ENCODE assay signal across 11 cellular contexts in the genomic region with DNA sequence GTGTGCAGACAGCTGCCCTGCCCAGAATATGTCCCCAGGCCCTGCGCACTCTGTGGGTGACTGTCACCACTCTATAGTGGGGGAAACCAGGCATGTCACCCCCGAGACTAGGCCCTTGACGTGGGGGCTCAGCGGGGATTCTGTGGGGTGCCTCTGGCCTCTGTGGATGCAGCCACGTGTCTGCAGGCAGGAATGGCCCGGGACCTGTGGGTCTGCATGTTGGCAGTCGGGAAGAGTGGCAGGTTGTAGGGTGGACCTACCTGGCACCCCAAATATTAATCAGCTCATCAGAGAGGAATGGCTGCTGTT. TPM values are rescaled to one million over a fixed set of nuclear protein-coding genes. Genes with fewer than 3 reads are reported as not detected.
DNase-seq lines count a peak whose midpoint lies in the region; ATAC-seq and TF ChIP-seq lines count a peak whose summit lies in the region.
"Had no signal": no experiment of that assay in that cellular context is flagged by ENCODE, and none has a peak within 500 bp of the region (broad histone marks: within the 10 kb centered on the region; RNA-seq: fewer than 3 reads in every experiment).

No MANE protein-coding gene starts in this region.

- H3K9me3 ChIP-seq in HCT116 (ENCODE audit: control insufficient read depth in 1 of 2, insufficient read depth in 1 of 2, low read depth in 1 of 2, low read length in 2 of 2) (no peaks in the 10 kb centered on the region), right atrium auricular region (no peaks in the 10 kb centered on the region), skeletal muscle satellite cell (replicated peaks; ENCODE audit: low read length) (no peaks in the 10 kb centered on the region)

- H3K4me2 ChIP-seq in HCT116 (ENCODE audit: low read length) (0 out of 2 replicates have a peak overlapping the region, but pooled peaks have one; percentile 3), skeletal muscle satellite cell (ENCODE audit: low read length) (peak overlapping the region; percentile 69)

- peaks cover 0 to 13% of the 10 kb centered on the region in 2 experiments; a peak in 1 of 4 replicates for H3K4me1 ChIP-seq in HCT116 (ENCODE audit: control insufficient read depth in 1 of 2, insufficient read depth in 2 of 2, low read length in 2 of 2)
- peaks cover 0 to 24% of the 10 kb centered on the region in 2 donors for H3K4me1 ChIP-seq in right atrium auricular region
- peaks cover 17% of the 10 kb centered on the region for H3K4me1 ChIP-seq in skeletal muscle satellite cell (ENCODE audit: control insufficient read depth, insufficient read depth, low read length)

- CTCF ChIA-PET in HCT116 (lab: Charles Lee): no interaction called here
- CTCF ChIA-PET in activated CD4-positive, alpha-beta memory T cell treated with anti-CD3 and anti-CD28 coated beads, Interleukin-2, amount 10 ng/mL, durations not matched to agents 7 days and 5 days (lab: Charles Lee): interaction anchor here (1.0 to 4.7 kb wide), 4 partner anchors 8 to 63 kb away, joined by 3 to 44 read pairs (median 5); no protein-coding TSS in a partner anchor

- no peak overlapping the region for H2AFZ ChIP-seq in HCT116 (ENCODE audit: low read depth, low read length, poor library complexity, severe bottlenecking)

- no peaks in the 10 kb centered on the region for H3K36me3 ChIP-seq in HCT116 (ENCODE audit: control insufficient read depth in 1 of 2, insufficient read depth in 2 of 2, low read length in 2 of 2)
- H3K36me3 ChIP-seq in right atrium auricular region: no peaks in the 10 kb centered on the region
- no peaks in the 10 kb centered on the region for H3K36me3 ChIP-seq in skeletal muscle satellite cell (ENCODE audit: insufficient read depth, low read length)

- H3K9me3 Mint-ChIP-seq in activated CD4-positive, alpha-beta memory T cell treated with anti-CD3 and anti-CD28 coated beads, Interleukin-2, amount 10 ng/mL, durations not matched to agents 7 days and 5 days: no peaks in the 10 kb centered on the region

- H3K27ac Mint-ChIP-seq in activated CD4-positive, alpha-beta memory T cell treated with anti-CD3 and anti-CD28 coated beads, Interleukin-2, amount 10 ng/mL, durations not matched to agents 7 days and 5 days: peak overlapping the region; percentile 99

- TF ChIP-seq RAD21 in HCT116 (IDR thresholded peaks at IDR 0.05; ENCODE audit: low read depth): no peak

- H3K27me3 ChIP-seq in HCT116 (ENCODE audit: insufficient read depth, low read length): no peaks in the 10 kb centered on the region
- no peaks in the 10 kb centered on the region for H3K27me3 ChIP-seq in right atrium auricular region
- H3K27me3 ChIP-seq in skeletal muscle satellite cell (ENCODE audit: control insufficient read depth, insufficient read depth, low read length): peaks cover 5% of the 10 kb centered on the region

- DNase-seq in HCT116 (ENCODE audit: low read depth, low spot score) (no peak), right atrium auricular region (ENCODE audit: low spot score) (no peak), NCI-H446 (lab: John Stamatoyannopoulos, UW) (no peak), sciatic nerve (ENCODE audit: low spot score) (no peak), HUDEP-2 (lab: John Stamatoyannopoulos, UW; ENCODE audit: unreplicated experiment in 76 of 76) (no peak)
- DNase-seq in activated CD4-positive, alpha-beta memory T cell treated with anti-CD3 and anti-CD28 coated beads, Interleukin-2, amount 10 ng/mL, durations not matched to agents 7 days and 5 days: no peak
- DNase-seq: effector CD4-positive, alpha-beta T cell; NCI-H1930; SIG-M5 had no signal

- H4K20me1 ChIP-seq in HCT116 (ENCODE audit: insufficient read depth): no peaks in the 10 kb centered on the region

- ATAC-seq in HCT116: no peak
- ATAC-seq in GM21576 (IDR thresholded peaks at IDR 0.05; ENCODE audit: unreplicated experiment): no peak
- no peak for ATAC-seq in sciatic nerve

- TF ChIP-seq CTCF in HCT116 (IDR thresholded peaks at IDR 0.05 in 2 of 3, conservative IDR thresholded peaks at IDR 0.05 in 1 of 3; ENCODE audit: borderline replicate concordance in 1 of 3, insufficient read depth in 1 of 3, low read depth in 2 of 3, low read length in 2 of 3): no peak
- TF ChIP-seq CTCF in right atrium auricular region (IDR thresholded peaks at IDR 0.05): no peak

- H3K36me3 Mint-ChIP-seq in activated CD4-positive, alpha-beta memory T cell treated with anti-CD3 and anti-CD28 coated beads, Interleukin-2, amount 10 ng/mL, durations not matched to agents 7 days and 5 days (ENCODE audit: low read depth): peaks cover 64% of the 10 kb centered on the region

- H3K79me2 ChIP-seq in HCT116 (ENCODE audit: insufficient read depth, low read length): no peaks in the 10 kb centered on the region

- POLR2A ChIA-PET in HCT116 (lab: Charles Lee): no interaction called here
- POLR2A ChIA-PET in activated CD4-positive, alpha-beta memory T cell treated with anti-CD3 and anti-CD28 coated beads, Interleukin-2, amount 10 ng/mL, durations not matched to agents 7 days and 5 days (lab: Charles Lee): interaction anchor here (1.0 to 8.3 kb wide), 11 partner anchors 8 to 92 kb away, joined by 3 to 187 read pairs (median 10); a partner anchor contains a TSS

- peak overlapping the region; percentile 100 for H3K4me3 Mint-ChIP-seq in activated CD4-positive, alpha-beta memory T cell treated with anti-CD3 and anti-CD28 coated beads, Interleukin-2, amount 10 ng/mL, durations not matched to agents 7 days and 5 days

- TF ChIP-seq POLR2A in HCT116 (IDR thresholded peaks at IDR 0.05; ENCODE audit: borderline replicate concordance, extremely low read depth, insufficient read depth, insufficient read length): no peak

- H3K9ac ChIP-seq in HCT116 (ENCODE audit: low read length) (no peak overlapping the region), skeletal muscle satellite cell (ENCODE audit: low read depth, low read length) (peak overlapping the region; percentile 57)

- H3K27me3 Mint-ChIP-seq in activated CD4-positive, alpha-beta memory T cell treated with anti-CD3 and anti-CD28 coated beads, Interleukin-2, amount 10 ng/mL, durations not matched to agents 7 days and 5 days: no peaks in the 10 kb centered on the region

- H3K4me1 Mint-ChIP-seq in activated CD4-positive, alpha-beta memory T cell treated with anti-CD3 and anti-CD28 coated beads, Interleukin-2, amount 10 ng/mL, durations not matched to agents 7 days and 5 days: peaks cover 71% of the 10 kb centered on the region

- no TSS peak for BruUV-seq in HCT116 (replicated peaks; lab: Mats Ljungman, UMichigan)

- H3K9me2 ChIP-seq in HCT116 (ENCODE audit: insufficient read depth): no peaks in the 10 kb centered on the region

- H3K27ac ChIP-seq in HCT116 (ENCODE audit: low read depth, low read length) (no peak overlapping the region; the same call in 1 of the 2 replicates), right atrium auricular region (peak overlapping the region; percentile 68 to 83)

- RAD21 ChIA-PET in HCT116 (lab: Charles Lee; ENCODE audit: low non-redundant PET in 1 of 2, low total read pairs in 2 of 2, uncharacterized antibody in 2 of 2, unreplicated experiment in 2 of 2): no interaction called here

- peak overlapping the region in 1 of 2 experiments; percentile 6; a peak in 1 of 4 replicates for H3K4me3 ChIP-seq in HCT116 (replicated peaks in 1 of 2; ENCODE audit: low read depth in 1 of 2, low read length in 2 of 2)
- H3K4me3 ChIP-seq in right atrium auricular region: peak overlapping the region; percentile 43 to 47
- peak overlapping the region; percentile 64 for H3K4me3 ChIP-seq in skeletal muscle satellite cell (ENCODE audit: low read length)

- intact Hi-C loops in HCT116 (cut with micrococcal nuclease): no loop called here
- intact Hi-C loops in sciatic nerve (cut with DNase I): no loop called here

TF ChIP-seq in HCT116, 20 proteins besides CTCF, POLR2A, EP300 and RAD21 (continues in another document):
- no peak for TF ChIP-seq JUND (IDR thresholded peaks at IDR 0.05)

RNA-seq across cellular contexts. Expression of a gene that starts 1.0 kb away (rescaled TPM):
- total RNA-seq in HCT116 (2021; ENCODE audit: unreplicated experiment) (13.7 TPM), right atrium auricular region (10 to 100 TPM; 52.9 to 56.0 TPM), sciatic nerve (32.6 TPM)
- 8.7 and 9.9 TPM in 2 replicates for polyA plus RNA-seq in HCT116 (2012)
- total RNA-seq in activated CD4-positive, alpha-beta memory T cell treated with anti-CD3 and anti-CD28 coated beads, Interleukin-2, amount 10 ng/mL, durations not matched to agents 7 days and 5 days: 1,000 to 10,000 TPM; 4,131 to 4,213 TPM
- 28.4 and 50.2 TPM in 2 replicates for total RNA-seq in skeletal muscle satellite cell (2012; rRNA removed)

RNA-seq across cellular contexts. Expression of a gene that starts 20.0 kb away (rescaled TPM):
- total RNA-seq in HCT116 (2021; ENCODE audit: unreplicated experiment) (2.5 TPM), right atrium auricular region (1 to 10 TPM in 1 of 2 donors, under 1 TPM in 1; 0.30 to 1.7 TPM), sciatic nerve (9.1 TPM)
- polyA plus RNA-seq in HCT116 (2012): 3.8 and 4.7 TPM in 2 replicates
- total RNA-seq in activated CD4-positive, alpha-beta memory T cell treated with anti-CD3 and anti-CD28 coated beads, Interleukin-2, amount 10 ng/mL, durations not matched to agents 7 days and 5 days: 100 to 1,000 TPM; 112 to 117 TPM
- total RNA-seq in skeletal muscle satellite cell (2012; rRNA removed): under 0.01 TPM in 2 replicates

RNA-seq across cellular contexts. Expression of a gene that starts 29.6 kb away (rescaled TPM):
- 21.3 TPM for total RNA-seq in HCT116 (2021; ENCODE audit: unreplicated experiment)
- polyA plus RNA-seq in HCT116 (2012): 15.1 and 17.2 TPM in 2 replicates
- total RNA-seq in activated CD4-positive, alpha-beta memory T cell treated with anti-CD3 and anti-CD28 coated beads, Interleukin-2, amount 10 ng/mL, durations not matched to agents 7 days and 5 days: 1 to 10 TPM; 1.4 to 1.9 TPM
- total RNA-seq in right atrium auricular region: under 1 TPM in 1 of 2 donors, not detected in 1; 0.28 TPM
- total RNA-seq in skeletal muscle satellite cell (2012; rRNA removed): under 0.01 and 0.44 TPM in 2 replicates
- 0.22 TPM for total RNA-seq in sciatic nerve

RNA-seq across cellular contexts. Expression of a gene that starts 32.7 kb away (rescaled TPM):
- total RNA-seq in HCT116 (2021; ENCODE audit: unreplicated experiment): 0.76 TPM
- 0.08 and 0.10 TPM in 2 replicates for polyA plus RNA-seq in HCT116 (2012)
- under 1 TPM in 1 of 2 experiments, not detected in 1; 0.15 TPM for total RNA-seq in activated CD4-positive, alpha-beta memory T cell treated with anti-CD3 and anti-CD28 coated beads, Interleukin-2, amount 10 ng/mL, durations not matched to agents 7 days and 5 days
- total RNA-seq in right atrium auricular region: not detected
- not detected in 2 replicates for total RNA-seq in skeletal muscle satellite cell (2012; rRNA removed)
- total RNA-seq in sciatic nerve: not detected

RNA-seq across cellular contexts. Expression of a gene that starts 42.6 kb away (rescaled TPM):
- total RNA-seq in HCT116 (2021; ENCODE audit: unreplicated experiment) (62.9 TPM), right atrium auricular region (10 to 100 TPM in 1 of 2 donors, 1 to 10 TPM in 1; 7.4 to 12.6 TPM), sciatic nerve (13.6 TPM)
- polyA plus RNA-seq in HCT116 (2012): 74.8 and 76.8 TPM in 2 replicates
- 10 to 100 TPM; 42.4 TPM for total RNA-seq in activated CD4-positive, alpha-beta memory T cell treated with anti-CD3 and anti-CD28 coated beads, Interleukin-2, amount 10 ng/mL, durations not matched to agents 7 days and 5 days
- 14.0 and 16.7 TPM in 2 replicates for total RNA-seq in skeletal muscle satellite cell (2012; rRNA removed)

Comparison
In these comparisons a context has a peak if more than half of its experiments do, and no peak if none do; other contexts are left out.
1. RNA of a gene that starts 1.0 kb away (total RNA-seq): 4,131 to 4,213 TPM in activated CD4-positive, alpha-beta memory T cell treated with anti-CD3 and anti-CD28 coated beads, Interleukin-2, amount 10 ng/mL, durations not matched to agents 7 days and 5 days; 52.9 to 56.0 TPM in right atrium auricular region, 32.6 TPM in sciatic nerve (single experiment) and 13.7 TPM in HCT116 (single experiment); every median in the first group is over 10 times any median in the second.
2. RNA of a gene that starts 20.0 kb away (total RNA-seq): 112 to 117 TPM in activated CD4-positive, alpha-beta memory T cell treated with anti-CD3 and anti-CD28 coated beads, Interleukin-2, amount 10 ng/mL, durations not matched to agents 7 days and 5 days; 9.1 TPM in sciatic nerve (single experiment), 2.5 TPM in HCT116 (single experiment) and 0.30 to 1.7 TPM in right atrium auricular region; every median in the first group is over 10 times any median in the second.